Comparison of ENCODE assay signal across 8 cellular contexts in genomic region chr2:44168684-44169154, GRCh38. TPM values are rescaled to one million over a fixed set of nuclear protein-coding genes. Genes with fewer than 3 reads are reported as not detected.
DNase-seq lines count a peak whose midpoint lies in the region; ATAC-seq and TF ChIP-seq lines count a peak whose summit lies in the region.

PPM1B (plus strand) TSS chr2:44168875; CDS start chr2:44201200, 32,325 bp downstream.

- H3K36me3 ChIP-seq in adrenal gland (replicated peaks in 1 of 2): no peaks in the 10 kb centered on the region

- H3K4me3 ChIP-seq in adrenal gland (peak within 1 kb of the TSS; percentile 70 to 91 (median 81)), iPS-11a (ENCODE audit: low read depth, low read length) (peak within 1 kb of the TSS; percentile 99)

- peak; percentile 3 for ATAC-seq in GM18517 (IDR thresholded peaks at IDR 0.05; ENCODE audit: unreplicated experiment)
- peak; percentile 73 for ATAC-seq in HG02885 (IDR thresholded peaks at IDR 0.05; ENCODE audit: poor library complexity, unreplicated experiment)
- ATAC-seq in SK-N-SH treated with all-trans-retinoic acid at 6 μM for 48 hours: peak; percentile 75

- no peaks in the 10 kb centered on the region for H3K27me3 ChIP-seq in adrenal gland

- H3K27ac ChIP-seq in adrenal gland: peak within 1 kb of the TSS; percentile 92 to 99 (median 98)

- intact Hi-C loops in adrenal gland (cut with DNase I): loop anchor here in 1 of 2 donors (10.0 kb wide), 1 partner anchor 84 kb away; no protein-coding TSS in a partner anchor

- DNase-seq in adrenal gland (peak in 6 of 7 donors; percentile 99 to 100 (median 100)), DMS79 treated with DMSO at 0.1 percent for 48 hours (lab: John Stamatoyannopoulos, UW) (no peak), DMS79 (lab: John Stamatoyannopoulos, UW) (no peak)
- peak; percentile 98 to 100 (median 99) for DNase-seq in stimulated activated CD4-positive, alpha-beta T cell treated with anti-CD3 and anti-CD28 coated beads, Interleukin-12 subunit alpha, Interleukin-12 subunit beta, amount 100 ng/mL, for 48 hours (ENCODE audit: low read depth in 2 of 3, low spot score in 1 of 3)

- H3K4me1 ChIP-seq in adrenal gland (replicated peaks in 1 of 2): peaks cover 14 to 39% of the 10 kb centered on the region in 2 donors

- WGBS in adrenal gland, 4 donors: 0 to 1% (median 1%) methylated on average over 36 to 49 of the region's 49 CpGs

- TF ChIP-seq CTCF in adrenal gland (IDR thresholded peaks at IDR 0.05): no peak

- peak; percentile 94 to 98 for TF ChIP-seq POLR2A in adrenal gland (IDR thresholded peaks at IDR 0.05)

- no peaks in the 10 kb centered on the region for H3K9me3 ChIP-seq in adrenal gland (replicated peaks in 1 of 3)

TF ChIP-seq in SK-N-SH treated with all-trans-retinoic acid at 6 μM for 48 hours, 23 proteins besides CTCF, POLR2A, EP300 and RAD21:
- TF ChIP-seq OSR1 (CRISPR knock-in tag; IDR thresholded peaks at IDR 0.05): no peak
- peak; percentile 42; the same call in 1 of the 2 replicates for TF ChIP-seq ZNF8 (CRISPR knock-in tag; IDR thresholded peaks at IDR 0.05)
- TF ChIP-seq GLIS3 (CRISPR knock-in tag; IDR thresholded peaks at IDR 0.05): 0 out of 2 replicates have a peak, but pooled peaks have one; percentile 89

RNA-seq across cellular contexts. Expression of gene PPM1B, which starts in this region (rescaled TPM):
- total RNA-seq in adrenal gland: 10 to 100 TPM; 12.5 to 44.9 (median 35.1) TPM
- 10 to 100 TPM; 12.2 to 36.4 (median 13.4) TPM for polyA plus RNA-seq in adrenal gland

Comparison
In these comparisons a context has a peak if more than half of its experiments do, and no peak if none do; other contexts are left out.
1. ATAC-seq: peak in every context shown above with its lines; median percentile 75 in SK-N-SH treated with all-trans-retinoic acid at 6 μM for 48 hours; 73 in HG02885; 3 in GM18517.
2. DNase-seq: peak in adrenal gland (6 of 7) and stimulated activated CD4-positive, alpha-beta T cell treated with anti-CD3 and anti-CD28 coated beads, Interleukin-12 subunit alpha, Interleukin-12 subunit beta, amount 100 ng/mL, for 48 hours (3 of 3); none in DMS79 treated with DMSO at 0.1 percent for 48 hours (single experiment) and DMS79 (single experiment).